Comparison of ENCODE assay signal across 7 cellular contexts in the genomic region with DNA sequence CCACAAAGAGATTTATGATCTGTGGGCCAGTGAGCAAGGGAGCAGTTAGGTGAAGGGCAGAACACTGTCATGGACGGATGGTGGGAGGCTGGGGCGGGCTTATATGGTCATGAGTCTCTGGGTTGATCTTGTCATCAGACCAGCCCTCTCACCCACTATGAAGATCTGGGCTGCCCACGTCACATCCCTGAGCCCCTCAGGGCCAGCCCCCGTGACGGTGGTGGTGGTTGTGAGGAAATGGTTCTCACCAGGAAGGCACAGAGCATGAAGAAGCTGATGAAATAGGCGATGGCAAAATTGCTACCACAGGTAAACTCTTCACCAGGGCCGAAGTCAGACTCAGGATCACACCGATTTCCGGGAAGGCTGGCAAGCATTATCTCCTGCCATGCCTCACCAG. TPM values are rescaled to one million over a fixed set of nuclear protein-coding genes. Genes with fewer than 3 reads are reported as not detected.
"Had no signal": no experiment of that assay in that cellular context is flagged by ENCODE, and none has a peak within 500 bp of the region (broad histone marks: within the 10 kb centered on the region; RNA-seq: fewer than 3 reads in every experiment).

No MANE protein-coding gene starts in this region.

- DNase-seq: IMR-90, KBM-7, KG1 had no signal

- H3K27ac Mint-ChIP-seq: IgD-negative memory B cell had no signal

- H3K4me3 Mint-ChIP-seq: IgD-negative memory B cell had no signal

- H3K4me1 Mint-ChIP-seq: IgD-negative memory B cell had no signal

RNA-seq across cellular contexts. Expression of a gene that starts 22.1 kb away (rescaled TPM):
- total RNA-seq: HepG2, HT-29, HT1080, IMR-90 had no signal
